Comparison of ENCODE assay signal across 22 cellular contexts in genomic region chr6:46606318-46606717, GRCh38. TPM values are rescaled to one million over a fixed set of nuclear protein-coding genes. Genes with fewer than 3 reads are reported as not detected.
DNase-seq lines count a peak whose midpoint lies in the region; ATAC-seq and TF ChIP-seq lines count a peak whose summit lies in the region.
"Had no signal": no experiment of that assay in that cellular context is flagged by ENCODE, and none has a peak within 500 bp of the region (broad histone marks: within the 10 kb centered on the region; RNA-seq: fewer than 3 reads in every experiment).

No MANE protein-coding gene starts in this region.

- no peak overlapping the region for H3K9ac ChIP-seq in KMS-11

- H3K36me3 ChIP-seq in KMS-11 (ENCODE audit: insufficient read depth), result no peaks in the 10 kb centered on the region
- H3K36me3 ChIP-seq in left ventricle myocardium inferior, result no peaks in the 10 kb centered on the region
- H3K36me3 ChIP-seq: brain microvascular endothelial cell, SJSA1, tibial artery had no signal

- no peak overlapping the region for H2AFZ ChIP-seq in KMS-11 (ENCODE audit: low read depth)

- DNase-seq in Ammon's horn (ENCODE audit: low spot score), result peak; percentile 73
- peak; percentile 81 for DNase-seq in NCI-H748 (lab: John Stamatoyannopoulos, UW; ENCODE audit: unreplicated experiment)
- no peak for DNase-seq in left ventricle myocardium inferior
- no peak for DNase-seq in stimulated activated CD4-positive, alpha-beta T cell treated with anti-CD3 and anti-CD28 coated beads, Interleukin-4, amount 100 ng/mL, for 1 hour
- DNase-seq in NCI-H146 treated with DMSO at 0.1 percent for 48 hours (lab: John Stamatoyannopoulos, UW; ENCODE audit: unreplicated experiment), result no peak
- DNase-seq in islet precursor cell, result no peak
- DNase-seq: activated CD8-positive, alpha-beta memory T cell treated with anti-CD3 and anti-CD28 coated beads, Interleukin-2, amount 50 U/mL, for 48 hours; activated effector memory CD4-positive, alpha-beta T cell treated with Interleukin-2 at 50 U/mL for 16 hours; brain microvascular endothelial cell; DMS153; NCI-H1694 treated with DMSO at 0.1 percent for 48 hours; nephron progenitor cell; posterior cingulate gyrus; stimulated activated CD4-positive, alpha-beta T cell treated with anti-CD3 and anti-CD28 coated beads, Interleukin-2, amount 100 ng/mL, for 24 hours; stimulated activated naive CD4-positive, alpha-beta T cell treated with Interleukin-2 at 50 U/mL for 16 hours; T-helper 2 cell; tibial artery had no signal

- H3K27me3 ChIP-seq in KMS-11 (ENCODE audit: insufficient read depth, low read depth), result no peaks in the 10 kb centered on the region
- no peaks in the 10 kb centered on the region for H3K27me3 ChIP-seq in left ventricle myocardium inferior (ENCODE audit: low read depth)
- H3K27me3 ChIP-seq: brain microvascular endothelial cell, SJSA1, tibial artery had no signal

- H3K27ac ChIP-seq in KMS-11 (no peak overlapping the region), left ventricle myocardium inferior (replicated peaks) (peak overlapping the region; percentile 48)
- H3K27ac ChIP-seq: brain microvascular endothelial cell, SJSA1, VCaP had no signal

- H3K4me1 ChIP-seq in KMS-11 (ENCODE audit: low read depth, poor library complexity, severe bottlenecking) (peaks cover 24% of the 10 kb centered on the region), left ventricle myocardium inferior (peaks cover 42% of the 10 kb centered on the region)
- H3K4me1 ChIP-seq: SJSA1 had no signal

- H3K79me2 ChIP-seq in KMS-11 (ENCODE audit: insufficient read depth, low read depth), result no peaks in the 10 kb centered on the region

- H3K4me3 ChIP-seq in KMS-11 (IDR thresholded peaks at IDR 0.05; ENCODE audit: insufficient read depth, low read depth, low read length) (no peak overlapping the region), left ventricle myocardium inferior (peak overlapping the region; percentile 15)
- H3K4me3 ChIP-seq: GM12878, SJSA1, tibial artery had no signal

- H3K4me2 ChIP-seq in KMS-11, result peak overlapping the region; percentile 18; the same call in 1 of the 2 replicates

- no peak for ATAC-seq in HG02885 (IDR thresholded peaks at IDR 0.05; ENCODE audit: poor library complexity, unreplicated experiment)
- ATAC-seq: GM12878 had no signal

- intact Hi-C loops in left ventricle myocardium inferior (cut with micrococcal nuclease), result no loop called here

- no peak for TF ChIP-seq CTCF in KMS-11 (conservative IDR thresholded peaks at IDR 0.05; ENCODE audit: low read depth, low read length)
- no peak for TF ChIP-seq CTCF in left ventricle myocardium inferior (IDR thresholded peaks at IDR 0.05; ENCODE audit: borderline replicate concordance)

- H3K9me3 ChIP-seq in left ventricle myocardium inferior (replicated peaks), result no peaks in the 10 kb centered on the region
- H3K9me3 ChIP-seq: SJSA1, tibial artery had no signal

- H4K20me1 ChIP-seq in KMS-11 (ENCODE audit: insufficient read depth), result no peaks in the 10 kb centered on the region

RNA-seq across cellular contexts. Expression of gene CYP39A1, which starts 46.3 kb away (rescaled TPM):
- 5.4 TPM for total RNA-seq in left ventricle myocardium inferior
- total RNA-seq: GM12878 had no signal

RNA-seq across cellular contexts. Expression of gene SLC25A27, which starts 46.5 kb away (rescaled TPM):
- 18.6 TPM for total RNA-seq in left ventricle myocardium inferior
- total RNA-seq: GM12878 had no signal

Comparison
In these comparisons a context has a peak if more than half of its experiments do, and no peak if none do; other contexts are left out.
1. DNase-seq: peak in Ammon's horn (single experiment) and NCI-H748 (single experiment); none in left ventricle myocardium inferior (single experiment), stimulated activated CD4-positive, alpha-beta T cell treated with anti-CD3 and anti-CD28 coated beads, Interleukin-4, amount 100 ng/mL, for 1 hour (single experiment), NCI-H146 treated with DMSO at 0.1 percent for 48 hours (single experiment) and islet precursor cell (single experiment).